ENCODE assay signal across 2 cellular contexts in genomic region chr4:169128902-169129301, GRCh38.
TF ChIP-seq lines count a peak whose summit lies in the region.

No MANE protein-coding gene starts in this region.

TF ChIP-seq in liver, 16 proteins besides CTCF, POLR2A, EP300 and RAD21 (continued from another document):
- TF ChIP-seq, protein P1, sequence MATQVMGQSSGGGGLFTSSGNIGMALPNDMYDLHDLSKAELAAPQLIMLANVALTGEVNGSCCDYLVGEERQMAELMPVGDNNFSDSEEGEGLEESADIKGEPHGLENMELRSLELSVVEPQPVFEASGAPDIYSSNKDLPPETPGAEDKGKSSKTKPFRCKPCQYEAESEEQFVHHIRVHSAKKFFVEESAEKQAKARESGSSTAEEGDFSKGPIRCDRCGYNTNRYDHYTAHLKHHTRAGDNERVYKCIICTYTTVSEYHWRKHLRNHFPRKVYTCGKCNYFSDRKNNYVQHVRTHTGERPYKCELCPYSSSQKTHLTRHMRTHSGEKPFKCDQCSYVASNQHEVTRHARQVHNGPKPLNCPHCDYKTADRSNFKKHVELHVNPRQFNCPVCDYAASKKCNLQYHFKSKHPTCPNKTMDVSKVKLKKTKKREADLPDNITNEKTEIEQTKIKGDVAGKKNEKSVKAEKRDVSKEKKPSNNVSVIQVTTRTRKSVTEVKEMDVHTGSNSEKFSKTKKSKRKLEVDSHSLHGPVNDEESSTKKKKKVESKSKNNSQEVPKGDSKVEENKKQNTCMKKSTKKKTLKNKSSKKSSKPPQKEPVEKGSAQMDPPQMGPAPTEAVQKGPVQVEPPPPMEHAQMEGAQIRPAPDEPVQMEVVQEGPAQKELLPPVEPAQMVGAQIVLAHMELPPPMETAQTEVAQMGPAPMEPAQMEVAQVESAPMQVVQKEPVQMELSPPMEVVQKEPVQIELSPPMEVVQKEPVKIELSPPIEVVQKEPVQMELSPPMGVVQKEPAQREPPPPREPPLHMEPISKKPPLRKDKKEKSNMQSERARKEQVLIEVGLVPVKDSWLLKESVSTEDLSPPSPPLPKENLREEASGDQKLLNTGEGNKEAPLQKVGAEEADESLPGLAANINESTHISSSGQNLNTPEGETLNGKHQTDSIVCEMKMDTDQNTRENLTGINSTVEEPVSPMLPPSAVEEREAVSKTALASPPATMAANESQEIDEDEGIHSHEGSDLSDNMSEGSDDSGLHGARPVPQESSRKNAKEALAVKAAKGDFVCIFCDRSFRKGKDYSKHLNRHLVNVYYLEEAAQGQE (IDR thresholded peaks at IDR 0.05), result peak; percentile 36
- TF ChIP-seq HNF4A (conservative IDR thresholded peaks at IDR 0.05) (peak; percentile 55 to 66), ATF3 (IDR thresholded peaks at IDR 0.05) (peak; percentile 97), HNF4G (IDR thresholded peaks at IDR 0.05) (no peak), EGR1 (IDR thresholded peaks at IDR 0.05; ENCODE audit: low read depth in 2 of 2) (peak; percentile 12 to 13), SP1 (IDR thresholded peaks at IDR 0.05) (peak; percentile 74), NR2F2 (IDR thresholded peaks at IDR 0.05) (no peak), RXRA (IDR thresholded peaks at IDR 0.05) (peak; percentile 65 to 80), FOXA2 (IDR thresholded peaks at IDR 0.05) (no peak)
- TF ChIP-seq, protein P2, sequence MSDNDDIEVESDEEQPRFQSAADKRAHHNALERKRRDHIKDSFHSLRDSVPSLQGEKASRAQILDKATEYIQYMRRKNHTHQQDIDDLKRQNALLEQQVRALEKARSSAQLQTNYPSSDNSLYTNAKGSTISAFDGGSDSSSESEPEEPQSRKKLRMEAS (IDR thresholded peaks at IDR 0.05), result peak; percentile 72
TF ChIP-seq in liver: peak in this region for 9.

TF ChIP-seq in HepG2, 621 proteins besides CTCF, POLR2A, EP300 and RAD21 (continued from another document):
- TF ChIP-seq CSRNP2 (CRISPR knock-in tag; conservative IDR thresholded peaks at IDR 0.05; ENCODE audit: low read depth) (no peak), KDM3A (CRISPR knock-in tag; IDR thresholded peaks at IDR 0.05; ENCODE audit: low read depth) (no peak), ZNF460 (CRISPR knock-in tag; IDR thresholded peaks at IDR 0.05; ENCODE audit: borderline replicate concordance) (no peak), SCMH1 (CRISPR knock-in tag; IDR thresholded peaks at IDR 0.05; ENCODE audit: borderline replicate concordance) (no peak), SRSF1 (optimal IDR thresholded peaks at IDR 0.05; ENCODE audit: low read depth, low read length) (no peak), MBD4 (IDR thresholded peaks at IDR 0.05; ENCODE audit: borderline replicate concordance, low read length) (no peak), ZNF841 (CRISPR knock-in tag; IDR thresholded peaks at IDR 0.05; ENCODE audit: borderline replicate concordance) (no peak), SMYD3 (CRISPR knock-in tag; IDR thresholded peaks at IDR 0.05) (no peak), NFE2 (CRISPR knock-in tag; IDR thresholded peaks at IDR 0.05) (no peak), ZNF513 (CRISPR knock-in tag; conservative IDR thresholded peaks at IDR 0.05) (no peak)
- TF ChIP-seq, protein P3, sequence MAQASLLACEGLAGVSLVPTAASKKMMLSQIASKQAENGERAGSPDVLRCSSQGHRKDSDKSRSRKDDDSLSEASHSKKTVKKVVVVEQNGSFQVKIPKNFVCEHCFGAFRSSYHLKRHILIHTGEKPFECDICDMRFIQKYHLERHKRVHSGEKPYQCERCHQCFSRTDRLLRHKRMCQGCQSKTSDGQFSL (CRISPR knock-in tag; IDR thresholded peaks at IDR 0.05), result no peak
